In the genomic region with DNA sequence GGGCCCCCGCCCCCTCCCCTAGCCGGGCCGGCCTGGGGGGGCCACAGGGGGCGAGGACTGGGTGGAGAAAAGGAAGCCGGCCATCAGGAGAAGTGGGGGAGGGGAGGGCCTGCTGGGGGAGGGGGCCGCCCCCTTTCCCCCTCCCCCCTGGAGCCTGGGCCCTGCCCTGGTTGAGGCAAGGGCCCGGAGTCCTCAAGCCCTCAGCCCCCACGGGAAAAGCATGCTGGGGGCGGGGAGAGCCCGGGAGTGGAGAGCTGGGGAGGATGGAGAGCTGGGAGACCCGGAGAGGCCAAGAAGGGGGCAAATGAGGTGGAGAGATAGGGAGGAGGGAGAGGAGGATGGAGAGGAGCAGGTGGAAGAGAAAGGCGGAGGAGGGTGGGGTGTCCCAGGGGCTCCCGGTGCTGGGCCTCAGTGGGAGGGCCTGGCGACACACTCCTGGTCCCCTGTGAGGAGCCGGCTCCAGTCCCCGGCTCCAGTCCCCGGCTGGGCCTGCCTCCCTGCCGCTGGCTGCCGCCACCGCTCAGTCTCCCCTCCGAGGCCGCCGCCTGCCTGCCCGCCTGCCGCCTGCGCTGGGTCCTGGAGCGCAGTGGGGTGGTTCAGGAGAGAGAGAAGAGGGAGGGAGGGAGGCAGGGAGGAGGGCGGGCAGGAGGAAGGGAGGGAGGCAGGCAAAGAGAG, we compare ENCODE assay signal across 11 cellular contexts. TPM values are rescaled to one million over a fixed set of nuclear protein-coding genes. Genes with fewer than 3 reads are reported as not detected.
DNase-seq lines count a peak whose midpoint lies in the region; ATAC-seq and TF ChIP-seq lines count a peak whose summit lies in the region.
"Had no signal": no experiment of that assay in that cellular context is flagged by ENCODE, and none has a peak within 500 bp of the region (broad histone marks: within the 10 kb centered on the region; RNA-seq: fewer than 3 reads in every experiment).

Gene GRIK5, minus strand, starts transcription at position 588 of the 675 bp plus-strand sequence. CDS start 4,436 bp downstream, outside the sequence.

- peak within 1 kb of the TSS; percentile 50 for H3K4me3 ChIP-seq in ovary
- no peak within 1 kb of the TSS for H3K4me3 ChIP-seq in PC-3 (ENCODE audit: low read length)
- H3K4me3 ChIP-seq: SK-N-MC had no signal

- no peak within 1 kb of the TSS for H2AFZ ChIP-seq in PC-3 (ENCODE audit: low read length)

- 4 to 8% (median 5%) methylated on average over 27 to 28 of the region's 28 CpGs for WGBS in ovary, 3 donors

- H3K27ac ChIP-seq in ovary (peak within 1 kb of the TSS; percentile 38 to 65), PC-3 (ENCODE audit: low read length) (no peak within 1 kb of the TSS)
- H3K27ac ChIP-seq: SK-N-MC had no signal

- TF ChIP-seq CTCF in ovary (IDR thresholded peaks at IDR 0.05): no peak
- no peak for TF ChIP-seq CTCF in PC-3 (conservative IDR thresholded peaks at IDR 0.05; ENCODE audit: low read depth, low read length)

- no peak within 1 kb of the TSS for H3K4me2 ChIP-seq in PC-3 (ENCODE audit: low read length)

- no peaks in the 10 kb centered on the region for H3K36me3 ChIP-seq in ovary
- H3K36me3 ChIP-seq in PC-3 (ENCODE audit: low read depth, low read length): no peaks in the 10 kb centered on the region

- POLR2A ChIA-PET in PC-3 (lab: Charles Lee; ENCODE audit: unreplicated experiment): no interaction called here

- H3K9ac ChIP-seq in PC-3 (ENCODE audit: low read length): no peak within 1 kb of the TSS

- intact Hi-C loops in head of caudate nucleus (cut with DNase I): no loop called here
- intact Hi-C loops in ovary (cut with DNase I): no loop called here
- intact Hi-C loops in PC-3 (cut with micrococcal nuclease): no loop called here

- no peak for TF ChIP-seq EP300 in ovary (IDR thresholded peaks at IDR 0.05)

- H3K27me3 ChIP-seq in ovary (no peaks in the 10 kb centered on the region), PC-3 (ENCODE audit: low read length) (no peaks in the 10 kb centered on the region)

- TF ChIP-seq POLR2A in ovary (IDR thresholded peaks at IDR 0.05): no peak

- H3K4me1 ChIP-seq in ovary (ENCODE audit: insufficient read depth) (no peaks in the 10 kb centered on the region), PC-3 (ENCODE audit: insufficient read depth, low read length) (no peaks in the 10 kb centered on the region)

- DNase-seq in CMK (ENCODE audit: low read depth) (peak; percentile 76), NCI-H2227 treated with DMSO at 0.1 percent for 48 hours (lab: John Stamatoyannopoulos, UW) (peak; percentile 84), head of caudate nucleus (peak in 40 of 42 donors; percentile 19 to 87 (median 68)), ovary (peak in 2 of 5 donors; percentile 39 to 42), NCI-H748 treated with DMSO at 0.1 percent for 48 hours (lab: John Stamatoyannopoulos, UW) (no peak), NCI-H1105 (lab: John Stamatoyannopoulos, UW) (no peak), PC-3 (no peak)
- DNase-seq: activated effector memory CD4-positive, alpha-beta T cell treated with Interleukin-2 at 50 U/mL for 16 hours; foreskin melanocyte had no signal

- CTCF ChIA-PET in PC-3 (lab: Charles Lee): no interaction called here

- no peaks in the 10 kb centered on the region for H3K9me2 ChIP-seq in PC-3 (replicated peaks; ENCODE audit: low read length)

- H3K79me2 ChIP-seq in PC-3 (ENCODE audit: low read length): no peaks in the 10 kb centered on the region

- H3F3A ChIP-seq in PC-3 (ENCODE audit: low read length, unreplicated experiment): no peaks in the 10 kb centered on the region

- H3K9me3 ChIP-seq in ovary: no peaks in the 10 kb centered on the region
- H3K9me3 ChIP-seq in PC-3 (ENCODE audit: low read length): no peaks in the 10 kb centered on the region

- no peaks in the 10 kb centered on the region for H4K20me1 ChIP-seq in PC-3 (ENCODE audit: low read length)

- no TSS peak for BruUV-seq in PC-3 (replicated peaks; lab: Mats Ljungman, UMichigan)

- ATAC-seq in PC-3 (no peak), HG02798 (IDR thresholded peaks at IDR 0.05; ENCODE audit: poor library complexity, unreplicated experiment) (no peak)

RNA-seq across cellular contexts. Expression of gene GRIK5, which starts in this region (rescaled TPM):
- total RNA-seq in ovary: 10 to 100 TPM in 2 of 7 donors, 1 to 10 TPM in 5; 1.7 to 16.3 (median 3.7) TPM
- 1 to 10 TPM; 2.9 to 5.3 TPM for polyA plus RNA-seq in ovary
- 0.12 TPM in 1 of 2 replicates, not detected in the other for total RNA-seq in PC-3 (2014; rRNA removed)

Comparison
In these comparisons a context has a peak if more than half of its experiments do, and no peak if none do; other contexts are left out.
1. DNase-seq: peak in CMK (single experiment), NCI-H2227 treated with DMSO at 0.1 percent for 48 hours (single experiment) and head of caudate nucleus (40 of 42); none in NCI-H748 treated with DMSO at 0.1 percent for 48 hours (single experiment), NCI-H1105 (single experiment) and PC-3 (single experiment).